In the genomic region with DNA sequence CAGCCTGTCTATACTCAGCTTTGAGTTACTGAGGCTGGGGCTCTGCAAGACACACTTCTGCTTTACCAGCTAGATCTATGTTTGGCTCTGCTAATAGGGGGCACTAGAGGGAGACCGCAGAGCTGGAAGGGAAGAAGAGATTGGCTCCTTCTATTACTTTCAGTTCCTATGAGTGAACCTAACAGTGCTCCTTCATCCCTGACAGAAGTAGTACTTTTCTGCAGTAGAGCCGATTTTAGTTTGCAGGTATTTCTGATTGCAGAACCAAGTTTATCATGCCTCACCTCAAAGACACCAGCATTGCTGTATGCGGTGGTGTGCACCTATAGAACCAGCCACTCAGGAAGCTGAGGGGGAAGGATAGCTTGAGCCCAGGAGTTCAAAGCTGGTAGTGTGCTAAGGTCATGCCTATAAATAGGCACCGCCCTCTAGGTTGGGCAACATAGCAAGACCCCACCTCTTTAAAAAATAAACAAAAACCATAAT, we compare ENCODE assay signal across 1 cellular context.
TF ChIP-seq lines count a peak whose summit lies in the region.

No MANE protein-coding gene starts in this region.

TF ChIP-seq in IMR-90, 13 proteins besides CTCF, POLR2A, EP300 and RAD21:
- TF ChIP-seq SMC3 (IDR thresholded peaks at IDR 0.05; ENCODE audit: low read depth, low read length) (no peak), MAZ (IDR thresholded peaks at IDR 0.05; ENCODE audit: borderline replicate concordance, low read depth, low read length) (no peak), BHLHE40 (IDR thresholded peaks at IDR 0.05; ENCODE audit: low read depth, low read length) (no peak), FOS (IDR thresholded peaks at IDR 0.05; ENCODE audit: low read depth, low read length) (no peak), RCOR1 (IDR thresholded peaks at IDR 0.05; ENCODE audit: insufficient replicate concordance, low read length) (no peak), CEBPB (IDR thresholded peaks at IDR 0.05; ENCODE audit: low read depth, low read length) (no peak), RFX5 (IDR thresholded peaks at IDR 0.05; ENCODE audit: low read depth, low read length) (no peak), CHD1 (IDR thresholded peaks at IDR 0.05; ENCODE audit: low read depth, low read length) (no peak), MXI1 (IDR thresholded peaks at IDR 0.05; ENCODE audit: borderline replicate concordance, low read depth, low read length) (no peak), NFE2L2 (IDR thresholded peaks at IDR 0.05; ENCODE audit: low read depth, low read length) (no peak), MAFK (IDR thresholded peaks at IDR 0.05; ENCODE audit: low read depth, low read length) (no peak)
- TF ChIP-seq, protein P1, sequence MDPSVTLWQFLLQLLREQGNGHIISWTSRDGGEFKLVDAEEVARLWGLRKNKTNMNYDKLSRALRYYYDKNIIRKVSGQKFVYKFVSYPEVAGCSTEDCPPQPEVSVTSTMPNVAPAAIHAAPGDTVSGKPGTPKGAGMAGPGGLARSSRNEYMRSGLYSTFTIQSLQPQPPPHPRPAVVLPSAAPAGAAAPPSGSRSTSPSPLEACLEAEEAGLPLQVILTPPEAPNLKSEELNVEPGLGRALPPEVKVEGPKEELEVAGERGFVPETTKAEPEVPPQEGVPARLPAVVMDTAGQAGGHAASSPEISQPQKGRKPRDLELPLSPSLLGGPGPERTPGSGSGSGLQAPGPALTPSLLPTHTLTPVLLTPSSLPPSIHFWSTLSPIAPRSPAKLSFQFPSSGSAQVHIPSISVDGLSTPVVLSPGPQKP (IDR thresholded peaks at IDR 0.05; ENCODE audit: borderline replicate concordance, low read depth, low read length) = no peak
- TF ChIP-seq, protein P2, sequence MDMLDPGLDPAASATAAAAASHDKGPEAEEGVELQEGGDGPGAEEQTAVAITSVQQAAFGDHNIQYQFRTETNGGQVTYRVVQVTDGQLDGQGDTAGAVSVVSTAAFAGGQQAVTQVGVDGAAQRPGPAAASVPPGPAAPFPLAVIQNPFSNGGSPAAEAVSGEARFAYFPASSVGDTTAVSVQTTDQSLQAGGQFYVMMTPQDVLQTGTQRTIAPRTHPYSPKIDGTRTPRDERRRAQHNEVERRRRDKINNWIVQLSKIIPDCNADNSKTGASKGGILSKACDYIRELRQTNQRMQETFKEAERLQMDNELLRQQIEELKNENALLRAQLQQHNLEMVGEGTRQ (IDR thresholded peaks at IDR 0.05; ENCODE audit: low read depth, low read length) = no peak
